Comparison of ENCODE assay signal across 8 cellular contexts in the genomic region with DNA sequence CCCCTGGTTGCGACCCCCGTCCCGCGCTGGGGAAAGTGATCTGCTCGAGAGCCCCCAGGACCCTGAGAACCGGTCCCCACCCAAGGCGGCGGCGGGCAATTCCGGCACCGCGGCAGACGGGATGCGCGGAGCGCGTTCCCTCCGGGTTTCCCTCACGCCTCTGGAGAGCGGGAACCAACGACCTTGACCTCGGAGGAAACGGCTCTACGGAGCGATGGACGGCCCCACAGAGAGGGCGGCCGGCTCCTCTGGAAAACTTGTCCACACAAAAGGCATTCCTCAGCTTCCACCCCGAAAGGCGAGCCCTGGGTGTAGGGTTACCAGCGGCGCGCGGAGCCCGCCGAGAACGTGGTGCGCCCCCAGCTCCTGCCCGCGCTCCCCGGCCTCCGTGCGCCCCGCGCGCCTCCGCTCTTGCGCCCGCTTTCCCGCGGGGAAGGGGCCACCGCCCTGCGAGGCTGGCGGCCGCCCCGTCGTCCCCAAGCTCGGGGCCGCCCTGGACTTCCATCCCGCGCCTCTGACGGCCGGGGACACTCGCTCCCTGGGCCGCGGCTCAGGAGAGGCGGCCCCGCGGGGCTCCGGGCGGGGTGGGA. TPM values are rescaled to one million over a fixed set of nuclear protein-coding genes. Genes with fewer than 3 reads are reported as not detected.
DNase-seq lines count a peak whose midpoint lies in the region; TF ChIP-seq lines count a peak whose summit lies in the region.

No MANE protein-coding gene starts in this region.

- no peaks in the 10 kb centered on the region for H3K9me2 ChIP-seq in neural cell (ENCODE audit: insufficient read depth, low read length)

- TF ChIP-seq CTCF in fibroblast of the aortic adventitia (IDR thresholded peaks at IDR 0.05; ENCODE audit: insufficient read depth, low read length), result no peak
- no peak for TF ChIP-seq CTCF in neural cell (IDR thresholded peaks at IDR 0.05; ENCODE audit: poor library complexity, severe bottlenecking)

- H3K4me3 ChIP-seq in fibroblast of the aortic adventitia (ENCODE audit: low read depth, low read length) (peak overlapping the region; percentile 72), neural cell (ENCODE audit: low read length) (peak overlapping the region; percentile 59)

- peak; percentile 45 for DNase-seq in RPMI7951 (ENCODE audit: low read depth)
- DNase-seq in fibroblast of the aortic adventitia (ENCODE audit: low read depth), result peak; percentile 47
- DNase-seq in SKM-1 treated with dmso at 0.1 percent for 144 hours (lab: John Stamatoyannopoulos, UW; ENCODE audit: unreplicated experiment), result no peak
- no peak for DNase-seq in NCI-H446 (lab: John Stamatoyannopoulos, UW)
- no peak for DNase-seq in HPDE6-E6E7 (ENCODE audit: extremely low spot score)
- no peak for DNase-seq in H4 (ENCODE audit: low spot score)

- no peaks in the 10 kb centered on the region for H3K79me2 ChIP-seq in neural cell (replicated peaks; ENCODE audit: insufficient read depth, low read length)

- no peaks in the 10 kb centered on the region for H4K20me1 ChIP-seq in neural cell (ENCODE audit: insufficient read depth)

- H3K4me2 ChIP-seq in neural cell (ENCODE audit: low read length), result no peak overlapping the region

- H3K36me3 ChIP-seq in neural cell (ENCODE audit: insufficient read depth, low read length), result no peaks in the 10 kb centered on the region

- H3K27me3 ChIP-seq in neural cell (ENCODE audit: insufficient read depth, low read depth, low read length), result peaks cover 34% of the 10 kb centered on the region

- no peak overlapping the region for H2AFZ ChIP-seq in neural cell (ENCODE audit: low read depth, low read length)

- no peaks in the 10 kb centered on the region for H3K9me3 ChIP-seq in neural cell (ENCODE audit: low read length)

- peak; percentile 46 for TF ChIP-seq POLR2A in GM19099 (IDR thresholded peaks at IDR 0.05; ENCODE audit: extremely low read depth, insufficient read length, low read depth)

- no peak for TF ChIP-seq EP300 in neural cell (conservative IDR thresholded peaks at IDR 0.05; ENCODE audit: poor library complexity, severe bottlenecking)

- no peak overlapping the region for H3K27ac ChIP-seq in neural cell (ENCODE audit: low read length)

- no peak for TF ChIP-seq RAD21 in neural cell (conservative IDR thresholded peaks at IDR 0.05)

- H3F3A ChIP-seq in neural cell (ENCODE audit: insufficient read depth, low read length, poor library complexity, severe bottlenecking), result no peaks in the 10 kb centered on the region

- no peak overlapping the region for H3K9ac ChIP-seq in neural cell (ENCODE audit: low read length)

TF ChIP-seq in neural cell, 6 proteins besides CTCF, POLR2A, EP300 and RAD21:
- peak; percentile 62 for TF ChIP-seq EZH2 (IDR thresholded peaks at IDR 0.05; ENCODE audit: borderline replicate concordance, insufficient read depth, low read length, poor library complexity, severe bottlenecking)
- no peak for TF ChIP-seq POLR2AphosphoS5 (IDR thresholded peaks at IDR 0.05)

RNA-seq across cellular contexts. Expression of a gene that starts 0.4 kb away (rescaled TPM):
- total RNA-seq in RPMI7951 (2014; rRNA removed; shearing (Covaris generic)), result 1.6 and 1.7 TPM in 2 replicates
- 9.7 and 10.6 TPM in 2 replicates for total RNA-seq in fibroblast of the aortic adventitia (ENCODE audit: low replicate concordance)
- 0.50 and 1.4 TPM in 2 replicates for polyA plus RNA-seq in neural cell
- 1.2 and 3.4 TPM in 2 replicates for polyA minus RNA-seq in neural cell
- not detected in 2 replicates for total RNA-seq in H4 (2014; rRNA removed; shearing (Covaris generic))

Comparison
In these comparisons a context has a peak if more than half of its experiments do, and no peak if none do; other contexts are left out.
1. DNase-seq: peak in RPMI7951 (single experiment) and fibroblast of the aortic adventitia (single experiment); none in SKM-1 treated with dmso at 0.1 percent for 144 hours (single experiment), NCI-H446 (0 of 2), HPDE6-E6E7 (single experiment) and H4 (single experiment).